26 cellular contexts compared by ENCODE assay signal in genomic region chr17:610285-610684, GRCh38.
"Had no signal": no experiment of that assay in that cellular context is flagged by ENCODE, and none has a peak within 500 bp of the region (broad histone marks: within the 10 kb centered on the region; RNA-seq: fewer than 3 reads in every experiment).

No MANE protein-coding gene starts in this region.

- H3K4me3 ChIP-seq: body of pancreas, cardiac muscle cell, colonic mucosa, gastrocnemius medialis, skin epidermis, thoracic aorta had no signal

- H3K27me3 ChIP-seq: body of pancreas, cardiac muscle cell, colonic mucosa, gastrocnemius medialis had no signal

- ATAC-seq: activated CD4-positive, alpha-beta T cell treated with anti-CD3 and anti-CD28 coated beads for 36 hours; body of pancreas; gastrocnemius medialis; left colon; sciatic nerve; stimulated activated effector memory CD8-positive, alpha-beta T cell treated with anti-CD3 and anti-CD28 coated beads, Interleukin-12 subunit alpha, Interleukin-12 subunit beta, amount 100 ng/mL, for 72 hours had no signal

- H3K9me3 ChIP-seq: body of pancreas, colonic mucosa, gastrocnemius medialis, thoracic aorta had no signal

- H3K4me1 ChIP-seq: body of pancreas, colonic mucosa, gastrocnemius medialis had no signal

- FAIRE-seq: endometrium, kidney, urothelium cell line had no signal

- DNase-seq: activated CD4-positive, alpha-beta T cell treated with anti-CD3 and anti-CD28 coated beads for 36 hours; activated CD4-positive, CD25-positive, alpha-beta regulatory T cell; activated CD8-positive, alpha-beta memory T cell treated with anti-CD3 and anti-CD28 coated beads for 24 hours; activated effector memory CD4-positive, alpha-beta T cell treated with Interleukin-2 at 50 U/mL for 16 hours; activated naive CD4-positive, alpha-beta T cell treated with Interleukin-2 at 50 U/mL for 16 hours; aorta; body of pancreas; cerebellar nuclear complex; colonic mucosa; effector CD8-positive, alpha-beta T cell; gastrocnemius medialis; glutamatergic neuron; kidney; left colon; mammary epithelial cell; stimulated activated CD4-positive, alpha-beta T cell treated with anti-CD3 and anti-CD28 coated beads, Interleukin-12 subunit alpha, Interleukin-12 subunit beta, amount 100 ng/mL, for 4 hours; stimulated activated CD4-positive, alpha-beta T cell treated with anti-CD3 and anti-CD28 coated beads, Interleukin-4, amount 100 ng/mL, for 24 hours; trophoblast cell had no signal

- H3K36me3 ChIP-seq: cardiac muscle cell, colonic mucosa had no signal

- H3K27ac ChIP-seq: body of pancreas, cardiac muscle cell, colonic mucosa, epithelial cell of prostate, gastrocnemius medialis, thoracic aorta had no signal
